Comparison of ENCODE assay signal across 17 cellular contexts in the genomic region with DNA sequence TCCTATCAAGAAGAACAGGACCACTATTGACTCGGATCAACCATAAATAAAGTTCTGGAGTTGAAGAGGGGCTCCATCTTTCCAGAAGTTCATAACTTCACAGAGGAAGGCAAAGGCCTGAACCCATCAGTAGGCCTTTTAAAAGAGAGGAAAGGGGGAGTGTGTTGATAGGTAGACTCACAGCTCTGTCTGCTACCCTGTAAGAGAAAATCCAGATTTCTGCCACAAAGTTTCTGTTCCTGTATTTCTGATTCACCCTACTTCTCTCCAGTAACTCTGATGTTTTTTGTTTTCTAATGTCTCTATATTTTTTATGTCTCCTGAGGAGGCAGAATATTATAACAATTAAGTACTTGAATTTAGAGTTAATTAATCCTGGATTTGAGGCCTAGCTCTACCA.
A peak's percentile ranks its signal among the peaks of the same experiment; 100 is the strongest.
DNase-seq lines count a peak whose midpoint lies in the region; ATAC-seq and TF ChIP-seq lines count a peak whose summit lies in the region.
"Had no signal": no experiment of that assay in that cellular context is flagged by ENCODE, and none has a peak within 500 bp of the region (broad histone marks: within the 10 kb centered on the region; RNA-seq: fewer than 3 reads in every experiment).

No MANE protein-coding gene starts in this region.

- H3K36me3 Mint-ChIP-seq in nephron progenitor cell (ENCODE audit: low read depth) (peaks cover 11% of the 10 kb centered on the region), progenitor cell of endocrine pancreas (ENCODE audit: insufficient read depth) (no peaks in the 10 kb centered on the region)
- H3K36me3 Mint-ChIP-seq in activated CD8-positive, alpha-beta memory T cell treated with anti-CD3 and anti-CD28 coated beads, Interleukin-2, amount 10 ng/mL, durations not matched to agents 7 days and 5 days: no peaks in the 10 kb centered on the region

- H3K4me3 Mint-ChIP-seq in nephron progenitor cell: no peak overlapping the region
- H3K4me3 Mint-ChIP-seq in activated CD8-positive, alpha-beta memory T cell treated with anti-CD3 and anti-CD28 coated beads, Interleukin-2, amount 10 ng/mL, durations not matched to agents 7 days and 5 days: no peak overlapping the region
- H3K4me3 Mint-ChIP-seq in progenitor cell of endocrine pancreas (ENCODE audit: low read depth): no peak overlapping the region

- TF ChIP-seq CTCF in nephron progenitor cell (IDR thresholded peaks at IDR 0.05) (no peak), progenitor cell of endocrine pancreas (IDR thresholded peaks at IDR 0.05; ENCODE audit: unreplicated experiment) (no peak)

- H3K27me3 Mint-ChIP-seq in nephron progenitor cell (ENCODE audit: low read depth, poor library complexity) (peaks cover 7% of the 10 kb centered on the region), progenitor cell of endocrine pancreas (no peaks in the 10 kb centered on the region)
- no peaks in the 10 kb centered on the region for H3K27me3 Mint-ChIP-seq in activated CD8-positive, alpha-beta memory T cell treated with anti-CD3 and anti-CD28 coated beads, Interleukin-2, amount 10 ng/mL, durations not matched to agents 7 days and 5 days

- H3K4me1 Mint-ChIP-seq in nephron progenitor cell (peaks cover 41% of the 10 kb centered on the region), progenitor cell of endocrine pancreas (ENCODE audit: low read depth) (peaks cover 30% of the 10 kb centered on the region)
- peaks cover 5% of the 10 kb centered on the region for H3K4me1 Mint-ChIP-seq in activated CD8-positive, alpha-beta memory T cell treated with anti-CD3 and anti-CD28 coated beads, Interleukin-2, amount 10 ng/mL, durations not matched to agents 7 days and 5 days

- DNase-seq in nephron progenitor cell: no peak
- DNase-seq in NCI-H2171 (lab: John Stamatoyannopoulos, UW): no peak
- DNase-seq in activated CD8-positive, alpha-beta memory T cell treated with anti-CD3 and anti-CD28 coated beads, Interleukin-2, amount 10 ng/mL, durations not matched to agents 7 days and 5 days: no peak
- no peak for DNase-seq in progenitor cell of endocrine pancreas (ENCODE audit: low spot score, unreplicated experiment)
- DNase-seq: activated CD4-positive, CD25-positive, alpha-beta regulatory T cell treated with anti-CD3 and anti-CD28 coated beads, Interleukin-2, amount 50 U/mL, for 72 hours; adrenal gland; BE2C; DND-41; NCI-H1048; NCI-H345; PC-9; SW 1271 had no signal

- H3K9me3 Mint-ChIP-seq in nephron progenitor cell: peaks cover 5% of the 10 kb centered on the region
- H3K9me3 Mint-ChIP-seq in activated CD8-positive, alpha-beta memory T cell treated with anti-CD3 and anti-CD28 coated beads, Interleukin-2, amount 10 ng/mL, durations not matched to agents 7 days and 5 days (ENCODE audit: low read depth): no peaks in the 10 kb centered on the region
- H3K9me3 Mint-ChIP-seq in progenitor cell of endocrine pancreas (ENCODE audit: low read depth): peaks cover 7% of the 10 kb centered on the region

- CTCF ChIA-PET in activated CD8-positive, alpha-beta memory T cell treated with anti-CD3 and anti-CD28 coated beads, Interleukin-2, amount 10 ng/mL, durations not matched to agents 7 days and 5 days (lab: Charles Lee): no interaction called here

- ATAC-seq in GM18861 (IDR thresholded peaks at IDR 0.05; ENCODE audit: unreplicated experiment) (peak; percentile 38), GM21515 (IDR thresholded peaks at IDR 0.05; ENCODE audit: unreplicated experiment) (peak; percentile 52), HG03135 (IDR thresholded peaks at IDR 0.05; ENCODE audit: unreplicated experiment) (peak; percentile 42), GM19035 (IDR thresholded peaks at IDR 0.05; ENCODE audit: unreplicated experiment) (no peak)
- ATAC-seq in activated CD8-positive, alpha-beta memory T cell treated with anti-CD3 and anti-CD28 coated beads, Interleukin-2, amount 10 ng/mL, durations not matched to agents 7 days and 5 days: no peak
- ATAC-seq: HCT116 had no signal

- H3K27ac Mint-ChIP-seq in nephron progenitor cell: peak overlapping the region; percentile 63
- H3K27ac Mint-ChIP-seq in activated CD8-positive, alpha-beta memory T cell treated with anti-CD3 and anti-CD28 coated beads, Interleukin-2, amount 10 ng/mL, durations not matched to agents 7 days and 5 days: no peak overlapping the region
- no peak overlapping the region for H3K27ac Mint-ChIP-seq in progenitor cell of endocrine pancreas

Comparison
In these comparisons a context has a peak if more than half of its experiments do, and no peak if none do; other contexts are left out.
1. ATAC-seq: peak in GM18861 (single experiment), GM21515 (single experiment) and HG03135 (single experiment); none in GM19035 (single experiment) and activated CD8-positive, alpha-beta memory T cell treated with anti-CD3 and anti-CD28 coated beads, Interleukin-2, amount 10 ng/mL, durations not matched to agents 7 days and 5 days (single experiment).